In the genomic region with DNA sequence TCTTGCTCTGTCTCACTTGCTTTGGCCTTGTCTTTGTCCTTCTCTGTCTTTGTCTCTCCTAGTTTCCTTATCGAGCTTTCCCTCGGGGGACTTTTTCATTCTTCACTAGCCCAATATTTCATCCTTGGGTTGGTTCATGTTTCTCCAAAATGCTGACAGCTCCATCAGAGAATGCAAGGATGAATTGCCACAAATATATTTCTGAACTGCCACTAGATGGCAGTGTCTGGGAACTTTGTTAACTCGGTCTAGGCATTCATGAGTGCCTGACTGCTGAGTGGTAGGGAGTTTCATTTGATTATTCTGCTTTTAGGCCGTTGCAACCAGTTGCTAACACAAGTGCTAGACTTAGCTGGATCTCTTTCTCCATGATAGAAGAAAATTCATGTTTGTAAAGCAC, we compare ENCODE assay signal across 2 cellular contexts.
TF ChIP-seq lines count a peak whose summit lies in the region.

No MANE protein-coding gene starts in this region.

TF ChIP-seq in IMR-90, 13 proteins besides CTCF, POLR2A, EP300 and RAD21:
- TF ChIP-seq, protein P1, sequence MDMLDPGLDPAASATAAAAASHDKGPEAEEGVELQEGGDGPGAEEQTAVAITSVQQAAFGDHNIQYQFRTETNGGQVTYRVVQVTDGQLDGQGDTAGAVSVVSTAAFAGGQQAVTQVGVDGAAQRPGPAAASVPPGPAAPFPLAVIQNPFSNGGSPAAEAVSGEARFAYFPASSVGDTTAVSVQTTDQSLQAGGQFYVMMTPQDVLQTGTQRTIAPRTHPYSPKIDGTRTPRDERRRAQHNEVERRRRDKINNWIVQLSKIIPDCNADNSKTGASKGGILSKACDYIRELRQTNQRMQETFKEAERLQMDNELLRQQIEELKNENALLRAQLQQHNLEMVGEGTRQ (IDR thresholded peaks at IDR 0.05; ENCODE audit: low read depth, low read length) = no peak
- no peak for TF ChIP-seq FOS (IDR thresholded peaks at IDR 0.05; ENCODE audit: low read depth, low read length)
- no peak for TF ChIP-seq NFE2L2 (IDR thresholded peaks at IDR 0.05; ENCODE audit: low read depth, low read length)
- peak; percentile 45; the same call in 1 of the 2 replicates for TF ChIP-seq SMC3 (IDR thresholded peaks at IDR 0.05; ENCODE audit: low read depth, low read length)
- TF ChIP-seq, protein P2, sequence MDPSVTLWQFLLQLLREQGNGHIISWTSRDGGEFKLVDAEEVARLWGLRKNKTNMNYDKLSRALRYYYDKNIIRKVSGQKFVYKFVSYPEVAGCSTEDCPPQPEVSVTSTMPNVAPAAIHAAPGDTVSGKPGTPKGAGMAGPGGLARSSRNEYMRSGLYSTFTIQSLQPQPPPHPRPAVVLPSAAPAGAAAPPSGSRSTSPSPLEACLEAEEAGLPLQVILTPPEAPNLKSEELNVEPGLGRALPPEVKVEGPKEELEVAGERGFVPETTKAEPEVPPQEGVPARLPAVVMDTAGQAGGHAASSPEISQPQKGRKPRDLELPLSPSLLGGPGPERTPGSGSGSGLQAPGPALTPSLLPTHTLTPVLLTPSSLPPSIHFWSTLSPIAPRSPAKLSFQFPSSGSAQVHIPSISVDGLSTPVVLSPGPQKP (IDR thresholded peaks at IDR 0.05; ENCODE audit: borderline replicate concordance, low read depth, low read length) = no peak
- TF ChIP-seq RFX5 (IDR thresholded peaks at IDR 0.05; ENCODE audit: low read depth, low read length) = no peak

TF ChIP-seq in GM12878, 131 proteins besides CTCF, POLR2A, EP300 and RAD21:
- TF ChIP-seq SIX5 (IDR thresholded peaks at IDR 0.05; ENCODE audit: low read depth, low read length, severe bottlenecking) (no peak), SMC3 (IDR thresholded peaks at IDR 0.05; ENCODE audit: borderline replicate concordance, low read length) (peak; percentile 90)
- TF ChIP-seq, protein P3, sequence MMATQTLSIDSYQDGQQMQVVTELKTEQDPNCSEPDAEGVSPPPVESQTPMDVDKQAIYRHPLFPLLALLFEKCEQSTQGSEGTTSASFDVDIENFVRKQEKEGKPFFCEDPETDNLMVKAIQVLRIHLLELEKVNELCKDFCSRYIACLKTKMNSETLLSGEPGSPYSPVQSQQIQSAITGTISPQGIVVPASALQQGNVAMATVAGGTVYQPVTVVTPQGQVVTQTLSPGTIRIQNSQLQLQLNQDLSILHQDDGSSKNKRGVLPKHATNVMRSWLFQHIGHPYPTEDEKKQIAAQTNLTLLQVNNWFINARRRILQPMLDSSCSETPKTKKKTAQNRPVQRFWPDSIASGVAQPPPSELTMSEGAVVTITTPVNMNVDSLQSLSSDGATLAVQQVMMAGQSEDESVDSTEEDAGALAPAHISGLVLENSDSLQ (IDR thresholded peaks at IDR 0.05) = peak; percentile 11; the same call in 1 of the 2 replicates
